ENCODE assay signal across 28 cellular contexts in genomic region chr6:25874822-25875562, GRCh38. TPM values are rescaled to one million over a fixed set of nuclear protein-coding genes. Genes with fewer than 3 reads are reported as not detected.
DNase-seq lines count a peak whose midpoint lies in the region; ATAC-seq, FAIRE-seq and TF ChIP-seq lines count a peak whose summit lies in the region.
"Had no signal": no experiment of that assay in that cellular context is flagged by ENCODE, and none has a peak within 500 bp of the region (broad histone marks: within the 10 kb centered on the region; RNA-seq: fewer than 3 reads in every experiment).

No MANE protein-coding gene starts in this region.

- peaks cover 19 to 44% (median 35%) of the 10 kb centered on the region in 4 donors for H3K4me1 Mint-ChIP-seq in CD4-positive, alpha-beta memory T cell
- H3K4me1 Mint-ChIP-seq in T-cell, result peaks cover 22 to 39% (median 31%) of the 10 kb centered on the region in 3 donors
- H3K4me1 Mint-ChIP-seq: activated B cell treated with CpG ODN at 0.5 μM for 24 hours had no signal

- 35% methylated on average over 3 of the region's 3 CpGs for WGBS in A549 (ENCODE audit: missing lambda C conversion rate)

- H3K27ac ChIP-seq in A549, result peak overlapping the region; percentile 91 to 92
- H3K27ac ChIP-seq in CD4-positive, alpha-beta memory T cell (ENCODE audit: low read depth, low read length), result no peak overlapping the region
- H3K27ac ChIP-seq: esophagus squamous epithelium, tibial artery had no signal

- H3K36me3 ChIP-seq in CD4-positive, alpha-beta memory T cell (ENCODE audit: insufficient read depth, low read length), result no peaks in the 10 kb centered on the region
- H3K36me3 ChIP-seq: esophagus squamous epithelium, tibial artery had no signal

- TF ChIP-seq POLR2A in A549 (IDR thresholded peaks at IDR 0.05; ENCODE audit: low read length), result no peak

- no peaks in the 10 kb centered on the region for H3K27me3 Mint-ChIP-seq in CD4-positive, alpha-beta memory T cell
- H3K27me3 Mint-ChIP-seq in T-cell, result no peaks in the 10 kb centered on the region

- H3K4me1 ChIP-seq in A549, result peaks cover 43% of the 10 kb centered on the region
- peaks cover 35% of the 10 kb centered on the region for H3K4me1 ChIP-seq in CD4-positive, alpha-beta memory T cell (ENCODE audit: insufficient read depth, low read length)
- H3K4me1 ChIP-seq: esophagus squamous epithelium, tibial artery had no signal

- no peak for TF ChIP-seq RAD21 in A549 (conservative IDR thresholded peaks at IDR 0.05 in 1 of 2, IDR thresholded peaks at IDR 0.05 in 1 of 2)

- H3K27ac Mint-ChIP-seq in CD4-positive, alpha-beta memory T cell, result peak overlapping the region in 6 of 7 donors; percentile 0 to 86 (median 74)
- peak overlapping the region in 1 of 2 donors; percentile 3 for H3K27ac Mint-ChIP-seq in T-cell
- H3K27ac Mint-ChIP-seq: activated B cell treated with CpG ODN at 0.5 μM for 24 hours had no signal

- H3K27me3 ChIP-seq in CD4-positive, alpha-beta memory T cell (ENCODE audit: insufficient read depth, low read length), result no peaks in the 10 kb centered on the region
- H3K27me3 ChIP-seq: esophagus squamous epithelium, tibial artery had no signal

- peak; percentile 43 to 63 for ATAC-seq in A549
- peak; percentile 54 to 76 (median 64) for ATAC-seq in T-cell (replicated peaks in 1 of 4)
- no peak for ATAC-seq in GM19395 (IDR thresholded peaks at IDR 0.05; ENCODE audit: unreplicated experiment)
- ATAC-seq: left ventricle myocardium superior, right cardiac atrium had no signal

- H3K9me3 ChIP-seq in A549, result no peaks in the 10 kb centered on the region
- H3K9me3 ChIP-seq in CD4-positive, alpha-beta memory T cell (ENCODE audit: control insufficient read depth in 1 of 2, low read length in 2 of 2), result no peaks in the 10 kb centered on the region
- H3K9me3 ChIP-seq: esophagus squamous epithelium, tibial artery had no signal

- no peaks in the 10 kb centered on the region for H3K36me3 Mint-ChIP-seq in CD4-positive, alpha-beta memory T cell
- no peaks in the 10 kb centered on the region for H3K36me3 Mint-ChIP-seq in T-cell

- no peak for FAIRE-seq in A549 (lab: Jason Lieb, UNC)
- FAIRE-seq: astrocyte, D721Med, G401.6, GM19239, HTR-8/SVneo had no signal

- CTCF ChIA-PET in A549 (lab: Yijun Ruan, JAX), result no interaction called here
- CTCF ChIA-PET in CD4-positive, alpha-beta memory T cell (lab: Charles Lee; ENCODE audit: partially characterized antibody), result interaction anchor here (1.6 to 2.3 kb wide), 3 partner anchors 17 to 118 kb away, joined by 4 to 10 read pairs (median 5); no protein-coding TSS in a partner anchor
- CTCF ChIA-PET in T-cell (lab: Charles Lee), result no interaction called here

- TF ChIP-seq EP300 in A549 (IDR thresholded peaks at IDR 0.05), result 0 out of 5 replicates have a peak, but pooled peaks of 1 of the 2 experiments have one; percentile 16

- H3K4me2 ChIP-seq in A549, result peak overlapping the region; percentile 58

- no peak overlapping the region for H3K4me3 ChIP-seq in A549
- H3K4me3 ChIP-seq in CD4-positive, alpha-beta memory T cell (ENCODE audit: low read length in 2 of 2), result no peak overlapping the region
- H3K4me3 ChIP-seq: esophagus squamous epithelium, tibial artery had no signal

- DNase-seq in A549 (ENCODE audit: low read depth in 1 of 2, low spot score in 1 of 2) (no peak), T-cell (no peak), kidney tubule cell (ENCODE audit: low spot score) (peak; percentile 69), GDM1 (lab: John Stamatoyannopoulos, UW) (no peak), COLO668 (lab: John Stamatoyannopoulos, UW; ENCODE audit: unreplicated experiment) (no peak)
- peak in 4 of 5 donors; percentile 19 to 33 (median 29) for DNase-seq in CD4-positive, alpha-beta memory T cell
- DNase-seq: activated B cell treated with CpG ODN at 0.5 μM for 24 hours; activated CD8-positive, alpha-beta memory T cell treated with anti-CD3 and anti-CD28 coated beads, Interleukin-2, amount 50 U/mL, for 4 hours; cerebellar nuclear complex; effector CD8-positive, alpha-beta T cell; esophagus squamous epithelium; glutamatergic neuron; H7; left ventricle myocardium superior; NCI-H1417 treated with DMSO at 0.1 percent for 48 hours; NCI-H69; right cardiac atrium; SHP77 treated with DMSO at 0.1 percent for 48 hours; tibial artery had no signal

- peaks cover 0 to 3% (median 0%) of the 10 kb centered on the region in 8 donors for H3K9me3 Mint-ChIP-seq in CD4-positive, alpha-beta memory T cell
- no peaks in the 10 kb centered on the region for H3K9me3 Mint-ChIP-seq in T-cell
- H3K9me3 Mint-ChIP-seq: activated B cell treated with CpG ODN at 0.5 μM for 24 hours had no signal

- POLR2A ChIA-PET in A549 (lab: Yijun Ruan, JAX), result no interaction called here
- POLR2A ChIA-PET in CD4-positive, alpha-beta memory T cell (lab: Charles Lee; ENCODE audit: partially characterized antibody), result interaction anchor here (1.8 to 2.5 kb wide), 2 partner anchors 9 to 11 kb away, joined by 6 to 11 read pairs; no protein-coding TSS in a partner anchor
- POLR2A ChIA-PET in T-cell (lab: Charles Lee), result interaction anchor here in 1 of 2 donors (0.6 kb wide), 1 partner anchor 19 kb away, joined by 13 read pairs; no protein-coding TSS in a partner anchor

- H3K4me3 Mint-ChIP-seq in CD4-positive, alpha-beta memory T cell, result peak overlapping the region in 6 of 8 donors; percentile 5 to 44 (median 26)
- no peak overlapping the region for H3K4me3 Mint-ChIP-seq in T-cell
- H3K4me3 Mint-ChIP-seq: activated B cell treated with CpG ODN at 0.5 μM for 24 hours had no signal

- intact Hi-C loops in CD4-positive, alpha-beta memory T cell (cut with micrococcal nuclease), result loop anchor here (1.0 kb wide), 1 partner anchor 9 kb away; no protein-coding TSS in a partner anchor

- no peak for TF ChIP-seq CTCF in A549 (IDR thresholded peaks at IDR 0.05)

TF ChIP-seq in A549, 52 proteins besides CTCF, POLR2A, EP300 and RAD21:
- no peak for TF ChIP-seq HMGXB4 (CRISPR knock-in tag; IDR thresholded peaks at IDR 0.05; ENCODE audit: borderline replicate concordance)
- TF ChIP-seq TP53 (CRISPR knock-in tag; IDR thresholded peaks at IDR 0.05), result no peak
- TF ChIP-seq BCL3 (IDR thresholded peaks at IDR 0.05), result no peak
- no peak for TF ChIP-seq SREBF2 (IDR thresholded peaks at IDR 0.05)
TF ChIP-seq in A549: peak in this region for 0.

RNA-seq across cellular contexts. Expression of gene SLC17A3, which starts 0.9 kb away (rescaled TPM):
- 7.5 and 9.0 TPM in 2 replicates for polyA plus RNA-seq in A549 (2011; rRNA removed)
- 0.82 and 0.89 TPM in 2 replicates for polyA plus RNA-seq in A549 (2012; cell fraction: cytosol; rRNA removed)
- polyA plus RNA-seq in A549 (2012; cell fraction: nucleus; rRNA removed), result 2.6 and 3.3 TPM in 2 replicates
- 3.8 to 5.3 TPM (median 4.4 TPM) in 3 replicates for polyA plus RNA-seq in A549 (2017; fragmentation: RNase III; extraction: RNeasy Plus Mini Kit Qiagen cat#74134 plus additional on column Dnase treatment)
- 2.9 and 4.3 TPM in 2 replicates for polyA minus RNA-seq in A549 (2011; rRNA and poly(A)+ RNA removed)
- total RNA-seq in CD4-positive, alpha-beta memory T cell, result under 1 TPM; 0.81 to 1.00 TPM
- under 1 TPM in 1 of 2 donors, not detected in 1; 0.75 TPM for polyA plus RNA-seq in CD4-positive, alpha-beta memory T cell
- 1 to 10 TPM in 1 of 5 donors, under 1 TPM in 3, not detected in 1; 0.38 to 1.0 (median 0.67) TPM for total RNA-seq in T-cell
- total RNA-seq: activated B cell treated with CpG ODN at 0.5 μM for 24 hours, astrocyte, esophagus squamous epithelium, H7, left ventricle myocardium superior, LHCN-M2, osteoblast had no signal
- polyA plus RNA-seq: right cardiac atrium had no signal

RNA-seq across cellular contexts. Expression of gene SLC17A1, which starts 43.1 kb away (rescaled TPM):
- polyA plus RNA-seq in A549 (2011; rRNA removed) (1.1 and 1.2 TPM in 2 replicates), A549 (2017; fragmentation: RNase III; extraction: RNeasy Plus Mini Kit Qiagen cat#74134 plus additional on column Dnase treatment) (0.51 to 0.79 TPM (median 0.57 TPM) in 3 replicates)
- 0.07 and 0.10 TPM in 2 replicates for polyA plus RNA-seq in A549 (2012; cell fraction: cytosol; rRNA removed)
- polyA plus RNA-seq in A549 (2012; cell fraction: nucleus; rRNA removed), result 0.12 and 0.58 TPM in 2 replicates
- polyA minus RNA-seq in A549 (2011; rRNA and poly(A)+ RNA removed), result 0.37 and 0.39 TPM in 2 replicates
- under 1 TPM in 1 of 2 experiments, not detected in 1; 0.19 TPM for total RNA-seq in CD4-positive, alpha-beta memory T cell
- polyA plus RNA-seq in CD4-positive, alpha-beta memory T cell, result not detected
- under 1 TPM in 1 of 5 donors, not detected in 4; 0.16 TPM for total RNA-seq in T-cell
- total RNA-seq: activated B cell treated with CpG ODN at 0.5 μM for 24 hours, astrocyte, esophagus squamous epithelium, H7, left ventricle myocardium superior, LHCN-M2, OCI-LY7, osteoblast, right cardiac atrium had no signal
- polyA plus RNA-seq: right cardiac atrium had no signal

RNA-seq across cellular contexts. Expression of gene SLC17A2, which starts 55.5 kb away (rescaled TPM):
- polyA plus RNA-seq in A549 (2011; rRNA removed) (not detected in 2 replicates), A549 (2017; fragmentation: RNase III; extraction: RNeasy Plus Mini Kit Qiagen cat#74134 plus additional on column Dnase treatment) (not detected in 3 replicates)
- not detected in 2 replicates for polyA plus RNA-seq in A549 (2012; cell fraction: cytosol; rRNA removed)
- polyA plus RNA-seq in A549 (2012; cell fraction: nucleus; rRNA removed), result not detected in 2 replicates
- polyA minus RNA-seq in A549 (2011; rRNA and poly(A)+ RNA removed), result not detected in 2 replicates
- total RNA-seq in CD4-positive, alpha-beta memory T cell, result not detected
- not detected for polyA plus RNA-seq in CD4-positive, alpha-beta memory T cell
- total RNA-seq in T-cell, result not detected
- total RNA-seq: activated B cell treated with CpG ODN at 0.5 μM for 24 hours, astrocyte, esophagus squamous epithelium, H7, left ventricle myocardium superior, LHCN-M2, OCI-LY7, osteoblast, right cardiac atrium had no signal
- polyA plus RNA-seq: right cardiac atrium had no signal

Comparison
In these comparisons a context has a peak if more than half of its experiments do, and no peak if none do; other contexts are left out.
1. DNase-seq: peak in CD4-positive, alpha-beta memory T cell (4 of 5) and kidney tubule cell (single experiment); none in A549 (0 of 2), T-cell (0 of 34), GDM1 (single experiment) and COLO668 (single experiment).
2. H3K4me3 Mint-ChIP-seq: peak in CD4-positive, alpha-beta memory T cell (6 of 8); none in T-cell (0 of 3).